23 cellular contexts compared by ENCODE assay signal in the genomic region with DNA sequence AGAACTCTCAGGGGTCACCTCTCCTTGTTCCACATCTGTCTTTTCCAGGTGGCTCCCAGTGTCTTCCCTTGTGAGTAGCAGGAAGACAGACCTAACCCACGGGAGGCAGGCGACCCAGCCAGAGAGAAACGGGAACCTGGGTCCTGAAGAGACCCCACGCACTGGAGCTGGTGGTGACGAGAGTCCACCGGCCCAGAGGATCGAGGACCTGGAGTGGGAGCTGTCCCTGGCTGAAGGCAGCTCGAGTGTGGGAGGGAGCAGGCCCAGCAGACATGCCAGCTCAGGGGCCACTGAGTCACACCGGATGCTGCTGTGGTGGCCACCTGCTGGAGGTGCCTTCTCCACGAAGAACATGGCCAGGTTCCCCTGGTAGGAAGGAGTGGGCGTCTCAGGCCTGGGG.
"Had no signal": no experiment of that assay in that cellular context is flagged by ENCODE, and none has a peak within 500 bp of the region (broad histone marks: within the 10 kb centered on the region; RNA-seq: fewer than 3 reads in every experiment).

No MANE protein-coding gene starts in this region.

- H3K27ac ChIP-seq: colonic mucosa, parathyroid adenoma, sigmoid colon, stomach, thyroid gland, vagina had no signal

- H3K4me3 Mint-ChIP-seq: effector memory CD8-positive, alpha-beta T cell; mesothelial cell of epicardium; naive B cell; natural killer cell treated with Interleukin-12 subunit alpha and Interleukin-12 subunit beta and Interleukin-15 and Interleukin-18, amount 100 ng/mL, for 72 hours; neural crest cell; stimulated activated effector memory CD8-positive, alpha-beta T cell treated with anti-CD3 and anti-CD28 coated beads, Interleukin-12 subunit alpha, Interleukin-12 subunit beta, amount 100 ng/mL, for 72 hours had no signal

- H3K36me3 Mint-ChIP-seq: mesothelial cell of epicardium; naive B cell; natural killer cell treated with Interleukin-12 subunit alpha and Interleukin-12 subunit beta and Interleukin-15 and Interleukin-18, amount 100 ng/mL, for 72 hours; stimulated activated effector memory CD8-positive, alpha-beta T cell treated with anti-CD3 and anti-CD28 coated beads, Interleukin-12 subunit alpha, Interleukin-12 subunit beta, amount 100 ng/mL, for 72 hours had no signal

- DNase-seq: colonic mucosa; effector memory CD8-positive, alpha-beta T cell; hypothalamus; kidney; mesenchymal stem cell; mucosa of descending colon; naive B cell; right cardiac atrium; sigmoid colon; stimulated activated CD4-positive, alpha-beta T cell treated with anti-CD3 and anti-CD28 coated beads, Interleukin-2, amount 100 ng/mL, for 24 hours; stimulated activated CD4-positive, alpha-beta T cell treated with anti-CD3 and anti-CD28 coated beads, Interleukin-4, amount 100 ng/mL, for 24 hours; stimulated activated naive CD4-positive, alpha-beta T cell treated with Interleukin-2 at 50 U/mL for 16 hours; stomach; thyroid gland; trophoblast cell had no signal

- H3K27me3 ChIP-seq: colonic mucosa, sigmoid colon, stomach, thyroid gland, vagina had no signal

- ATAC-seq: effector memory CD8-positive, alpha-beta T cell; left lobe of liver; mucosa of descending colon; natural killer cell treated with Interleukin-12 subunit alpha and Interleukin-12 subunit beta and Interleukin-15 and Interleukin-18, amount 100 ng/mL, for 72 hours; right cardiac atrium; stimulated activated effector memory CD8-positive, alpha-beta T cell treated with anti-CD3 and anti-CD28 coated beads, Interleukin-12 subunit alpha, Interleukin-12 subunit beta, amount 100 ng/mL, for 72 hours had no signal

- H3K27me3 Mint-ChIP-seq: effector memory CD8-positive, alpha-beta T cell; naive B cell; natural killer cell treated with Interleukin-12 subunit alpha and Interleukin-12 subunit beta and Interleukin-15 and Interleukin-18, amount 100 ng/mL, for 72 hours had no signal

- H3K4me3 ChIP-seq: colonic mucosa, mucosa of descending colon, sigmoid colon, stomach, thyroid gland, vagina had no signal

- H3K36me3 ChIP-seq: colonic mucosa, sigmoid colon, stomach, thyroid gland, vagina had no signal

- H3K9me3 Mint-ChIP-seq: effector memory CD8-positive, alpha-beta T cell; mesothelial cell of epicardium; naive B cell; neural crest cell; stimulated activated effector memory CD8-positive, alpha-beta T cell treated with anti-CD3 and anti-CD28 coated beads, Interleukin-12 subunit alpha, Interleukin-12 subunit beta, amount 100 ng/mL, for 72 hours had no signal

- H3K27ac Mint-ChIP-seq: mesothelial cell of epicardium, progenitor cell of endocrine pancreas had no signal
